38 cellular contexts compared by ENCODE assay signal in the genomic region with DNA sequence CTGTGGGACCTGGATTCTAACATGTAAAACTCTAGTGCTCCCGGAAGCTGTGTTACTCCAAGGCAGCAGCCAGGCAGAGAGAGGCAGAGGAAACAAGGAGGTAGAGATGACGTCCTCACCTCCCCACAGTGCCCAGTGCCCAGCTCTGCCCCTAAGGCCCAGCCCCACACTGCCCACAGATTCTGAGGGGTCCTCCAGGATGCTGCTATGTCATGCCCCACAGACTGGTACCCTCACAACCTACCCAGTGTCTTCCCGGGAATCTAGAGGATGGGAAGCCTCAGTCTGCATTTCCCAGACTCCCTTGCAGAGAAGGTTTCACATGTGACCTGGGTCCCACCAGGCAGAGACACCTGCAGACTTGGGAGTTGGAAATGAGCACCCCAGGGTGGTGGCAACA.
"Had no signal": no experiment of that assay in that cellular context is flagged by ENCODE, and none has a peak within 500 bp of the region (broad histone marks: within the 10 kb centered on the region; RNA-seq: fewer than 3 reads in every experiment).

No MANE protein-coding gene starts in this region.

- H3K4me3 Mint-ChIP-seq: activated naive CD4-positive, alpha-beta T cell treated with anti-CD3 and anti-CD28 coated beads for 36 hours; activated naive CD4-positive, alpha-beta T cell treated with anti-CD3 and anti-CD28 coated beads, Interleukin-2, amount 10 ng/mL, durations not matched to agents 7 days and 5 days; activated naive CD4-positive, alpha-beta T cell treated with anti-CD3 and anti-CD28 coated beads, Interleukin-2, amount 50 U/mL, for 24 hours; activated naive CD8-positive, alpha-beta T cell; activated naive CD8-positive, alpha-beta T cell treated with anti-CD3 and anti-CD28 coated beads for 36 hours; activated naive CD8-positive, alpha-beta T cell treated with anti-CD3 and anti-CD28 coated beads, Interleukin-2, amount 10 ng/mL, durations not matched to agents 7 days and 5 days; activated naive CD8-positive, alpha-beta T cell treated with anti-CD3 and anti-CD28 coated beads, Interleukin-2, amount 50 U/mL, for 24 hours; activated T-cell treated with anti-CD3 and anti-CD28 coated beads, Interleukin-2, amount 50 U/mL, for 24 hours; activated T-cell treated with anti-CD3 and anti-CD28 coated beads, Interleukin-2, amount 50 U/mL, for 4 hours; activated T-cell treated with anti-CD3 and anti-CD28 coated beads, Interleukin-2, amount 50 U/mL, for 72 hours; activated T-helper 1 cell treated with anti-CD3 and anti-CD28 coated beads, Interleukin-12 subunit alpha, Interleukin-12 subunit beta, Interleukin-2, Interleukin-4 antibody, amounts not matched to agents 30 ng/mL and 10 ng/mL and 1 ng/mL, durations not matched to agents 14 hours and 24 hours and 36 hours; activated T-helper 17 cell treated with anti-CD3 and anti-CD28 coated beads, Interleukin-2, amount 50 U/mL, for 72 hours; brain; central memory CD8-positive, alpha-beta T cell had no signal

- DNase-seq: activated effector memory CD4-positive, alpha-beta T cell treated with anti-CD3 and anti-CD28 coated beads, Interleukin-2, amount 50 U/mL, for 16 hours; activated effector memory CD4-positive, alpha-beta T cell treated with Interleukin-2 at 50 U/mL for 16 hours; activated gamma-delta T cell; activated gamma-delta T cell treated with Interleukin-2 at 50 U/mL for 16 hours; activated naive CD4-positive, alpha-beta T cell; activated naive CD4-positive, alpha-beta T cell treated with anti-CD3 and anti-CD28 coated beads for 36 hours; activated naive CD4-positive, alpha-beta T cell treated with anti-CD3 and anti-CD28 coated beads, Interleukin-2, amount 10 ng/mL, durations not matched to agents 7 days and 5 days; activated naive CD4-positive, alpha-beta T cell treated with anti-CD3 and anti-CD28 coated beads, Interleukin-2, amount 50 U/mL, for 16 hours; activated naive CD4-positive, alpha-beta T cell treated with Interleukin-2 at 50 U/mL for 16 hours; activated naive CD8-positive, alpha-beta T cell treated with anti-CD3 and anti-CD28 coated beads for 36 hours; activated naive CD8-positive, alpha-beta T cell treated with anti-CD3 and anti-CD28 coated beads, Interleukin-2, amount 10 ng/mL, durations not matched to agents 7 days and 5 days; activated naive CD8-positive, alpha-beta T cell treated with anti-CD3 and anti-CD28 coated beads, Interleukin-2, amount 50 U/mL, for 24 hours; activated T-cell treated with anti-CD3 and anti-CD28 coated beads, Interleukin-2, amount 50 U/mL, for 1 hour; activated T-cell treated with anti-CD3 and anti-CD28 coated beads, Interleukin-2, amount 50 U/mL, for 24 hours; activated T-cell treated with anti-CD3 and anti-CD28 coated beads, Interleukin-2, amount 50 U/mL, for 4 hours; activated T-cell treated with anti-CD3 and anti-CD28 coated beads, Interleukin-2, amount 50 U/mL, for 48 hours; activated T-cell treated with anti-CD3 and anti-CD28 coated beads, Interleukin-2, amount 50 U/mL, for 72 hours; adrenal gland; amniotic stem cell; amygdala; anterior cingulate cortex; aorta; body of pancreas; brain microvascular endothelial cell; caudate nucleus; central memory CD4-positive, alpha-beta T cell; cerebellar nuclear complex had no signal

- H3K9me3 ChIP-seq: adrenal gland, ascending aorta, body of pancreas had no signal

- H3K27me3 ChIP-seq: adrenal gland, ascending aorta, body of pancreas, brain microvascular endothelial cell had no signal

- H3K9me3 Mint-ChIP-seq: activated naive CD4-positive, alpha-beta T cell treated with anti-CD3 and anti-CD28 coated beads for 36 hours; activated naive CD4-positive, alpha-beta T cell treated with anti-CD3 and anti-CD28 coated beads, Interleukin-2, amount 10 ng/mL, durations not matched to agents 7 days and 5 days; activated naive CD4-positive, alpha-beta T cell treated with anti-CD3 and anti-CD28 coated beads, Interleukin-2, amount 50 U/mL, for 24 hours; activated naive CD4-positive, alpha-beta T cell treated with anti-CD3 and anti-CD28 coated beads, Interleukin-2, amount 50 U/mL, for 72 hours; activated naive CD8-positive, alpha-beta T cell treated with anti-CD3 and anti-CD28 coated beads for 36 hours; activated naive CD8-positive, alpha-beta T cell treated with anti-CD3 and anti-CD28 coated beads, Interleukin-2, amount 10 ng/mL, durations not matched to agents 7 days and 5 days; activated naive CD8-positive, alpha-beta T cell treated with anti-CD3 and anti-CD28 coated beads, Interleukin-2, amount 50 U/mL, for 24 hours; activated T-cell treated with anti-CD3 and anti-CD28 coated beads, Interleukin-2, amount 50 U/mL, for 24 hours; activated T-cell treated with anti-CD3 and anti-CD28 coated beads, Interleukin-2, amount 50 U/mL, for 4 hours; activated T-cell treated with anti-CD3 and anti-CD28 coated beads, Interleukin-2, amount 50 U/mL, for 72 hours; activated T-helper 1 cell treated with anti-CD3 and anti-CD28 coated beads, Interleukin-12 subunit alpha, Interleukin-12 subunit beta, Interleukin-2, Interleukin-4 antibody, amounts not matched to agents 30 ng/mL and 10 ng/mL and 1 ng/mL, durations not matched to agents 14 hours and 24 hours and 36 hours; activated T-helper 17 cell treated with anti-CD3 and anti-CD28 coated beads, Interleukin-2, amount 50 U/mL, for 72 hours; activated T-helper 2 cell treated with anti-CD3 and anti-CD28 coated beads, Interferon-gamma antibody, Interleukin-2, Interleukin-4, amounts not matched to agents 10 μg/mL and 5 μg/mL and 100 μg/mL, durations not matched to agents 14 hours and 24 hours and 36 hours; central memory CD8-positive, alpha-beta T cell had no signal

- H3K4me3 ChIP-seq: adrenal gland, ascending aorta, body of pancreas, breast epithelium, cardiac muscle cell had no signal

- H3K36me3 Mint-ChIP-seq: activated naive CD4-positive, alpha-beta T cell treated with anti-CD3 and anti-CD28 coated beads, Interleukin-2, amount 10 ng/mL, durations not matched to agents 7 days and 5 days; activated naive CD4-positive, alpha-beta T cell treated with anti-CD3 and anti-CD28 coated beads, Interleukin-2, amount 50 U/mL, for 24 hours; activated naive CD4-positive, alpha-beta T cell treated with anti-CD3 and anti-CD28 coated beads, Interleukin-2, amount 50 U/mL, for 72 hours; activated naive CD8-positive, alpha-beta T cell; activated naive CD8-positive, alpha-beta T cell treated with anti-CD3 and anti-CD28 coated beads for 36 hours; activated naive CD8-positive, alpha-beta T cell treated with anti-CD3 and anti-CD28 coated beads, Interleukin-2, amount 10 ng/mL, durations not matched to agents 7 days and 5 days; brain had no signal

- H3K27me3 Mint-ChIP-seq: activated naive CD8-positive, alpha-beta T cell treated with anti-CD3 and anti-CD28 coated beads, Interleukin-2, amount 10 ng/mL, durations not matched to agents 7 days and 5 days had no signal

- H3K27ac Mint-ChIP-seq: activated naive CD4-positive, alpha-beta T cell treated with anti-CD3 and anti-CD28 coated beads for 36 hours; activated naive CD4-positive, alpha-beta T cell treated with anti-CD3 and anti-CD28 coated beads, Interleukin-2, amount 10 ng/mL, durations not matched to agents 7 days and 5 days; activated naive CD4-positive, alpha-beta T cell treated with anti-CD3 and anti-CD28 coated beads, Interleukin-2, amount 50 U/mL, for 24 hours; activated naive CD4-positive, alpha-beta T cell treated with anti-CD3 and anti-CD28 coated beads, Interleukin-2, amount 50 U/mL, for 72 hours; activated naive CD8-positive, alpha-beta T cell; activated naive CD8-positive, alpha-beta T cell treated with anti-CD3 and anti-CD28 coated beads for 36 hours; activated naive CD8-positive, alpha-beta T cell treated with anti-CD3 and anti-CD28 coated beads, Interleukin-2, amount 10 ng/mL, durations not matched to agents 7 days and 5 days; activated naive CD8-positive, alpha-beta T cell treated with anti-CD3 and anti-CD28 coated beads, Interleukin-2, amount 50 U/mL, for 24 hours; activated T-cell treated with anti-CD3 and anti-CD28 coated beads, Interleukin-2, amount 50 U/mL, for 24 hours; activated T-cell treated with anti-CD3 and anti-CD28 coated beads, Interleukin-2, amount 50 U/mL, for 72 hours; activated T-helper 1 cell treated with anti-CD3 and anti-CD28 coated beads, Interleukin-12 subunit alpha, Interleukin-12 subunit beta, Interleukin-2, Interleukin-4 antibody, amounts not matched to agents 30 ng/mL and 10 ng/mL and 1 ng/mL, durations not matched to agents 14 hours and 24 hours and 36 hours; activated T-helper 17 cell treated with anti-CD3 and anti-CD28 coated beads, Interleukin-2, amount 50 U/mL, for 72 hours; activated T-helper 2 cell treated with anti-CD3 and anti-CD28 coated beads, Interferon-gamma antibody, Interleukin-2, Interleukin-4, amounts not matched to agents 10 μg/mL and 5 μg/mL and 100 μg/mL, durations not matched to agents 14 hours and 24 hours and 36 hours; brain had no signal

- H3K4me1 Mint-ChIP-seq: activated naive CD4-positive, alpha-beta T cell treated with anti-CD3 and anti-CD28 coated beads, Interleukin-2, amount 10 ng/mL, durations not matched to agents 7 days and 5 days; activated naive CD4-positive, alpha-beta T cell treated with anti-CD3 and anti-CD28 coated beads, Interleukin-2, amount 50 U/mL, for 24 hours; activated naive CD8-positive, alpha-beta T cell treated with anti-CD3 and anti-CD28 coated beads for 36 hours; activated naive CD8-positive, alpha-beta T cell treated with anti-CD3 and anti-CD28 coated beads, Interleukin-2, amount 10 ng/mL, durations not matched to agents 7 days and 5 days; activated naive CD8-positive, alpha-beta T cell treated with anti-CD3 and anti-CD28 coated beads, Interleukin-2, amount 50 U/mL, for 24 hours; activated T-helper 17 cell treated with anti-CD3 and anti-CD28 coated beads, Interleukin-2, amount 50 U/mL, for 72 hours; brain; central memory CD8-positive, alpha-beta T cell had no signal

- H3K4me1 ChIP-seq: adrenal gland, ascending aorta, body of pancreas, breast epithelium had no signal

- ATAC-seq: activated naive CD4-positive, alpha-beta T cell treated with anti-CD3 and anti-CD28 coated beads, Interleukin-2, amount 50 U/mL, for 72 hours; activated naive CD8-positive, alpha-beta T cell treated with anti-CD3 and anti-CD28 coated beads, Interleukin-2, amount 50 U/mL, for 24 hours; activated T-cell treated with anti-CD3 and anti-CD28 coated beads, Interleukin-2, amount 50 U/mL, for 4 hours; activated T-cell treated with anti-CD3 and anti-CD28 coated beads, Interleukin-2, amount 50 U/mL, for 72 hours; activated T-helper 17 cell treated with anti-CD3 and anti-CD28 coated beads, Interleukin-2, amount 50 U/mL, for 72 hours; body of pancreas had no signal

- H3K36me3 ChIP-seq: adrenal gland, ascending aorta, brain microvascular endothelial cell, breast epithelium, cardiac muscle cell had no signal

- H3K27ac ChIP-seq: adrenal gland, ascending aorta, body of pancreas, brain microvascular endothelial cell, breast epithelium, cardiac muscle cell had no signal
